ENCODE assay signal across 29 cellular contexts in the genomic region with DNA sequence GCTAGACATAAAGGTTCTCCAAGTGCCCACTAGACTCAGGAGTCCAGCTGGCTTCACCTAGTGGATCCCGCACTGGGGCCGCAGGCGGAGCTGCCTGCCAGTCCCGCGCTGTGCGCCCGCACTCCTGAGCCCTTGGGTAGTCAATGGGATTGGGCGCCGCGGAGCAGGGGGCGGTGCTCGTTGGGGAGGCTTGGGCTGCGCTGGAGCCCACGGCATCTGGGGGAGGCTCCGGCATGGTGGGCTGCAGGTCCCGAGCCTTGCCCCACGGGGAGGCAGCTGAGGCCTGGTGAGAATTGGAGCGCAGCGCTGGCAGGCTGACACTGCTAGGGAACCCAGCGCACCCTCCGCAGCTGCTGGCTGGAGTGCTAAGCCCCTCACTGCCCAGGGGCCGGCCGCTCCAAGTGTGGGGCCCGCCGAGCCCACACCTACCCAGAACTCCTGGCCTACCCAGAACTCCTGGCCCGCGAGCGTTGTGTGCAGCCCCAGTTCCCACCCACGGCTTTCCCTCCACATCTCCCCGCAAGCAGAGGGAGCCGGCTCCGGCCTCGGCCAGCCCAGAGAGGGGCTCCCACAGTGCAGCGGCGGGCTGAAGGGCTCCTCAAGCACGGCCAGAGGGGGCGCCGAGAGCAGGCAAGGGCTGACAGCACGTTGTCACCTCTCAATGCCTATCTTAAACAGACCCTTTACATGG.
"Had no signal": no experiment of that assay in that cellular context is flagged by ENCODE, and none has a peak within 500 bp of the region (broad histone marks: within the 10 kb centered on the region; RNA-seq: fewer than 3 reads in every experiment).

No MANE protein-coding gene starts in this region.

- H3K9ac ChIP-seq: neural progenitor cell, parathyroid adenoma had no signal

- H3K27ac ChIP-seq: neural progenitor cell, ovary, parathyroid adenoma, psoas muscle, skin epidermis, spleen, stomach, thoracic aorta, thyroid gland, tibial nerve, upper lobe of left lung, vagina had no signal

- H3K36me3 ChIP-seq: neural progenitor cell, ovary, spleen, stomach, thoracic aorta, thyroid gland, upper lobe of left lung, vagina had no signal

- DNase-seq: naive thymus-derived CD4-positive, alpha-beta T cell; natural killer cell; occipital lobe; ovary; posterior cingulate gyrus; psoas muscle; spleen; stimulated activated CD4-positive, alpha-beta T cell treated with anti-CD3 and anti-CD28 coated beads, Interleukin-12 subunit alpha, Interleukin-12 subunit beta, amount 100 ng/mL, for 4 hours; stimulated activated CD4-positive, alpha-beta T cell treated with anti-CD3 and anti-CD28 coated beads, Interleukin-1b, Interleukin-23, amount 100 ng/mL, for 48 hours; stimulated activated CD4-positive, alpha-beta T cell treated with anti-CD3 and anti-CD28 coated beads, Interleukin-4, amount 100 ng/mL, for 24 hours; stimulated activated naive B cell treated with anti-CD40 and anti-IgM and Interleukin-4, amounts not matched to agents 10 μg/mL and 1 μg/mL and 100 μg/mL, for 72 hours; stimulated activated naive CD4-positive, alpha-beta T cell treated with Interleukin-2 at 50 U/mL for 16 hours; stomach; thyroid gland; trophoblast cell had no signal

- H3K4me3 Mint-ChIP-seq: naive thymus-derived CD4-positive, alpha-beta T cell; natural killer cell; nephron; neural progenitor cell; stimulated activated effector memory CD8-positive, alpha-beta T cell treated with anti-CD3 and anti-CD28 coated beads, Interleukin-12 subunit alpha, Interleukin-12 subunit beta, amount 100 ng/mL, for 72 hours; stimulated activated naive B cell treated with anti-CD40 and anti-IgM and Interleukin-4, amounts not matched to agents 10 μg/mL and 1 μg/mL and 100 μg/mL, for 72 hours; stimulated activated naive CD8-positive, alpha-beta T cell treated with anti-CD3 and anti-CD28 coated beads, Interleukin-15, Interleukin-2, amounts not matched to agents 100 ng/mL and 50 ng/mL, for 24 hours had no signal

- ATAC-seq: naive thymus-derived CD4-positive, alpha-beta T cell; natural killer cell; psoas muscle; sciatic nerve; stimulated activated effector memory CD8-positive, alpha-beta T cell treated with anti-CD3 and anti-CD28 coated beads, Interleukin-12 subunit alpha, Interleukin-12 subunit beta, amount 100 ng/mL, for 72 hours; stimulated activated naive B cell treated with anti-CD40 and anti-IgM and Interleukin-4, amounts not matched to agents 10 μg/mL and 1 μg/mL and 100 μg/mL, for 72 hours had no signal

- H3K4me1 ChIP-seq: neural progenitor cell, parathyroid adenoma, psoas muscle, spleen, thyroid gland, vagina had no signal

- H3K9me3 ChIP-seq: ovary, psoas muscle, stomach, thoracic aorta, thyroid gland, tibial nerve, upper lobe of left lung, vagina had no signal

- H3K4me2 ChIP-seq: neural progenitor cell, smooth muscle cell had no signal

- H3K27me3 Mint-ChIP-seq: progenitor cell of endocrine pancreas; stimulated activated naive CD8-positive, alpha-beta T cell treated with anti-CD3 and anti-CD28 coated beads, Interleukin-15, Interleukin-2, amounts not matched to agents 100 ng/mL and 50 ng/mL, for 24 hours had no signal

- H2AFZ ChIP-seq: neural progenitor cell, parathyroid adenoma had no signal

- H3K79me2 ChIP-seq: parathyroid adenoma had no signal

- H3K4me3 ChIP-seq: neural progenitor cell, ovary, psoas muscle, skin epidermis, smooth muscle cell, spleen, stomach, thoracic aorta, thyroid gland, tibial nerve, upper lobe of left lung, vagina had no signal

- H3K4me1 Mint-ChIP-seq: naive thymus-derived CD4-positive, alpha-beta T cell; natural killer cell; neural progenitor cell; stimulated activated effector memory CD8-positive, alpha-beta T cell treated with anti-CD3 and anti-CD28 coated beads, Interleukin-12 subunit alpha, Interleukin-12 subunit beta, amount 100 ng/mL, for 72 hours; stimulated activated naive B cell treated with anti-CD40 and anti-IgM and Interleukin-4, amounts not matched to agents 10 μg/mL and 1 μg/mL and 100 μg/mL, for 72 hours had no signal

- H3K27me3 ChIP-seq: neural progenitor cell, ovary, spleen, stomach, thyroid gland, tibial nerve, upper lobe of left lung, vagina had no signal

- H3K9me3 Mint-ChIP-seq: natural killer cell; nephron; stimulated activated effector memory CD8-positive, alpha-beta T cell treated with anti-CD3 and anti-CD28 coated beads, Interleukin-12 subunit alpha, Interleukin-12 subunit beta, amount 100 ng/mL, for 72 hours; stimulated activated naive CD8-positive, alpha-beta T cell treated with anti-CD3 and anti-CD28 coated beads, Interleukin-15, Interleukin-2, amounts not matched to agents 100 ng/mL and 50 ng/mL, for 24 hours had no signal

- H3K36me3 Mint-ChIP-seq: natural killer cell; stimulated activated effector memory CD8-positive, alpha-beta T cell treated with anti-CD3 and anti-CD28 coated beads, Interleukin-12 subunit alpha, Interleukin-12 subunit beta, amount 100 ng/mL, for 72 hours had no signal

- FAIRE-seq: urothelium cell line had no signal

- H3K27ac Mint-ChIP-seq: naive thymus-derived CD4-positive, alpha-beta T cell; natural killer cell; nephron; progenitor cell of endocrine pancreas; stimulated activated effector memory CD8-positive, alpha-beta T cell treated with anti-CD3 and anti-CD28 coated beads, Interleukin-12 subunit alpha, Interleukin-12 subunit beta, amount 100 ng/mL, for 72 hours; stimulated activated naive B cell treated with anti-CD40 and anti-IgM and Interleukin-4, amounts not matched to agents 10 μg/mL and 1 μg/mL and 100 μg/mL, for 72 hours; stimulated activated naive CD8-positive, alpha-beta T cell treated with anti-CD3 and anti-CD28 coated beads, Interleukin-15, Interleukin-2, amounts not matched to agents 100 ng/mL and 50 ng/mL, for 24 hours had no signal
